In the genomic region with DNA sequence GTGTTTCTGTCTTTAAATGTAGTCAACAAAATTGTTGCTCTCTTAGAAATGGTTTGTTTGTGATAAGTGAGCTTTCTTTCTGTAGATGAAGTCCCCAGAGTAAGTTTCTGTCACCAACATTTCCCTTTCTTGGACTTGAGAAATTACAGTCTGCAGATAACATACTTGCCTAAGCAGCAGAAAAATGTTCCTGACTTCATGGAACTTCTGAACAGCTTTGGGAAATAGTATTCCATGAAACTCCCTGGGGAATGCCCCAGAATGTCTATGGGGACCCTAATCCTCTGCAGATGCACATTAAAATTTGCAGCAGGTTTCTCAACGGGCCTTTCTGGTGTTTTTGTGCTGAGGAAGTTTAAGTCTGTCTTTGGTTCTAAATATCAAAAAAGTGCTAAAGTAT, we compare ENCODE assay signal across 21 cellular contexts. TPM values are rescaled to one million over a fixed set of nuclear protein-coding genes. Genes with fewer than 3 reads are reported as not detected.
DNase-seq lines count a peak whose midpoint lies in the region; ATAC-seq, FAIRE-seq and TF ChIP-seq lines count a peak whose summit lies in the region.
"Had no signal": no experiment of that assay in that cellular context is flagged by ENCODE, and none has a peak within 500 bp of the region (broad histone marks: within the 10 kb centered on the region; RNA-seq: fewer than 3 reads in every experiment).

No MANE protein-coding gene starts in this region.

- TF ChIP-seq CTCF in liver (IDR thresholded peaks at IDR 0.05; ENCODE audit: low read depth, low read length, missing input control): no peak
- no peak for TF ChIP-seq CTCF in HepG2 (CRISPR knock-in tag; IDR thresholded peaks at IDR 0.05)
- TF ChIP-seq CTCF in K562 (IDR thresholded peaks at IDR 0.05 in 2 of 3, conservative IDR thresholded peaks at IDR 0.05 in 1 of 3; ENCODE audit: insufficient read depth in 2 of 3, low read depth in 1 of 3, low read length in 3 of 3): no peak
- no peak for TF ChIP-seq CTCF in hepatocyte (IDR thresholded peaks at IDR 0.05; ENCODE audit: poor library complexity)

- H3K4me1 ChIP-seq in liver (ENCODE audit: control insufficient read depth in 4 of 4, insufficient read depth in 4 of 4, low read length in 3 of 4) (no peaks in the 10 kb centered on the region), HepG2 (ENCODE audit: insufficient read depth, low read length) (peaks cover 3% of the 10 kb centered on the region; the same call in 1 of the 2 replicates), K562 (replicated peaks in 1 of 2; ENCODE audit: control insufficient read depth in 2 of 2, insufficient read depth in 2 of 2, low read length in 2 of 2) (no peaks in the 10 kb centered on the region), hepatocyte (ENCODE audit: insufficient read depth) (peaks cover 9% of the 10 kb centered on the region)
- H3K4me1 ChIP-seq: BLaER1 treated with 17β-estradiol and CSF1 and Interleukin-3, amounts not matched to agents 10 nM and 100 nM; HAP-1 had no signal

- TF ChIP-seq EP300 in HepG2 (IDR thresholded peaks at IDR 0.05; ENCODE audit: low read depth in 2 of 2, low read length in 2 of 2) (no peak), HepG2 (CRISPR knock-in tag; IDR thresholded peaks at IDR 0.05; ENCODE audit: borderline replicate concordance) (no peak), K562 (IDR thresholded peaks at IDR 0.05; ENCODE audit: low read length) (no peak)

- no peaks in the 10 kb centered on the region for H3K9me1 ChIP-seq in K562 (ENCODE audit: control insufficient read depth, insufficient read depth, low read length)

- H3K27ac ChIP-seq in liver (ENCODE audit: low read depth in 1 of 2, low read length in 2 of 2): no peak overlapping the region
- H3K27ac ChIP-seq in HepG2 (ENCODE audit: extremely low read length, insufficient read depth, low read length): no peak overlapping the region
- H3K27ac ChIP-seq in K562 (ENCODE audit: extremely low read depth, low read depth, low read length): no peak overlapping the region
- peak overlapping the region; percentile 39 for H3K27ac ChIP-seq in hepatocyte
- H3K27ac ChIP-seq: BLaER1 treated with 17β-estradiol and CSF1 and Interleukin-3, amounts not matched to agents 10 nM and 100 nM; HL-60 had no signal

- POLR2A ChIA-PET in HepG2 (lab: Yijun Ruan, JAX): no interaction called here
- POLR2A ChIA-PET in K562 (lab: Yijun Ruan, JAX): no interaction called here

- no peak overlapping the region for H3K9ac ChIP-seq in liver (ENCODE audit: low read depth in 1 of 2, low read length in 2 of 2)
- no peak overlapping the region for H3K9ac ChIP-seq in HepG2 (ENCODE audit: insufficient read depth, low read depth, low read length)
- no peak overlapping the region for H3K9ac ChIP-seq in K562 (ENCODE audit: insufficient read depth in 1 of 2, low read depth in 2 of 2, low read length in 2 of 2)
- H3K9ac ChIP-seq: BLaER1 treated with 17β-estradiol and CSF1 and Interleukin-3, amounts not matched to agents 10 nM and 100 nM had no signal

- no peak overlapping the region for H3K4me3 ChIP-seq in liver (ENCODE audit: low read depth in 1 of 3, low read length in 3 of 3)
- no peak overlapping the region for H3K4me3 ChIP-seq in HepG2 (replicated peaks in 1 of 3; ENCODE audit: insufficient read depth in 1 of 3, low read depth in 2 of 3, low read length in 3 of 3)
- no peak overlapping the region for H3K4me3 ChIP-seq in K562
- no peak overlapping the region for H3K4me3 ChIP-seq in hepatocyte
- H3K4me3 ChIP-seq: BLaER1 treated with 17β-estradiol and CSF1 and Interleukin-3, amounts not matched to agents 10 nM and 100 nM; HAP-1; MG63 had no signal

- no peak for DNase-seq in HepG2 (ENCODE audit: low spot score)
- DNase-seq in K562 (ENCODE audit: extremely low read depth in 1 of 4, low spot score in 3 of 4): no peak
- no peak for DNase-seq in hepatocyte (ENCODE audit: low spot score)
- DNase-seq in NK-92 treated with Interleukin-12 subunit alpha and Interleukin-12 subunit beta, amount 100 ng/mL, for 24 hours (lab: John Stamatoyannopoulos, UW): no peak
- no peak for DNase-seq in stimulated activated CD4-positive, alpha-beta T cell treated with anti-CD3 and anti-CD28 coated beads, Interleukin-2, amount 100 ng/mL, for 48 hours
- DNase-seq: CD8-positive, alpha-beta memory T cell; Kasumi-1; MG63; NCI-H1048; NCI-H1436; NCI-H2029; NCI-H345; NCI-H524 treated with DMSO at 0.1 percent for 48 hours; RPMI8226 had no signal

- CTCF ChIA-PET in HepG2 (lab: Yijun Ruan, JAX; ENCODE audit: low intra/inter-chr PET ratio, low total read pairs) (no interaction called here), K562 (lab: Yijun Ruan, JAX; ENCODE audit: low intra/inter-chr PET ratio) (no interaction called here)

- H2AFZ ChIP-seq in HepG2 (ENCODE audit: low read length): no peak overlapping the region
- peak overlapping the region; percentile 12; the same call in 1 of the 2 replicates for H2AFZ ChIP-seq in K562 (ENCODE audit: low read depth, low read length)
- H2AFZ ChIP-seq in hepatocyte: no peak overlapping the region

- H3K9me3 ChIP-seq in liver (ENCODE audit: control insufficient read depth in 4 of 4, low read length in 3 of 4): no peaks in the 10 kb centered on the region
- no peaks in the 10 kb centered on the region for H3K9me3 ChIP-seq in HepG2 (ENCODE audit: low read length)
- no peaks in the 10 kb centered on the region for H3K9me3 ChIP-seq in K562 (replicated peaks; ENCODE audit: control insufficient read depth, insufficient read depth, low read depth, low read length)
- no peaks in the 10 kb centered on the region for H3K9me3 ChIP-seq in hepatocyte (ENCODE audit: low read depth)
- H3K9me3 ChIP-seq: BLaER1 treated with 17β-estradiol and CSF1 and Interleukin-3, amounts not matched to agents 10 nM and 100 nM; HAP-1; MG63 had no signal

- H4K20me1 ChIP-seq in HepG2 (ENCODE audit: insufficient read depth, low read length) (no peaks in the 10 kb centered on the region), K562 (replicated peaks; ENCODE audit: control insufficient read depth, insufficient read depth, low read length) (no peaks in the 10 kb centered on the region), hepatocyte (ENCODE audit: insufficient read depth, poor library complexity, severe bottlenecking) (no peaks in the 10 kb centered on the region)
- H4K20me1 ChIP-seq: BLaER1 treated with 17β-estradiol and CSF1 and Interleukin-3, amounts not matched to agents 10 nM and 100 nM had no signal

- H3K36me3 ChIP-seq in liver (ENCODE audit: control insufficient read depth in 4 of 4, insufficient read depth in 3 of 4, low read depth in 1 of 4, low read length in 3 of 4): no peaks in the 10 kb centered on the region
- H3K36me3 ChIP-seq in HepG2 (replicated peaks in 1 of 2; ENCODE audit: control insufficient read depth in 1 of 2, insufficient read depth in 2 of 2, low read length in 2 of 2): no peaks in the 10 kb centered on the region
- H3K36me3 ChIP-seq in K562 (ENCODE audit: control insufficient read depth, insufficient read depth, low read length): no peaks in the 10 kb centered on the region
- H3K36me3 ChIP-seq in hepatocyte (replicated peaks; ENCODE audit: insufficient read depth, low read depth): no peaks in the 10 kb centered on the region
- H3K36me3 ChIP-seq: BLaER1 treated with 17β-estradiol and CSF1 and Interleukin-3, amounts not matched to agents 10 nM and 100 nM; HAP-1; MG63 had no signal

- H3K9me2 ChIP-seq in hepatocyte (replicated peaks; ENCODE audit: insufficient read depth): no peaks in the 10 kb centered on the region

- FAIRE-seq in HepG2 (lab: Jason Lieb, UNC): no peak
- FAIRE-seq in K562 (lab: Jason Lieb, UNC): no peak
- FAIRE-seq: D721Med had no signal

- H3K79me2 ChIP-seq in HepG2 (ENCODE audit: insufficient read depth, low read length): no peaks in the 10 kb centered on the region
- no peaks in the 10 kb centered on the region for H3K79me2 ChIP-seq in K562 (ENCODE audit: control insufficient read depth, insufficient read depth, low read length)
- H3K79me2 ChIP-seq in hepatocyte: no peaks in the 10 kb centered on the region

- H3K27me3 ChIP-seq in liver (ENCODE audit: control insufficient read depth in 4 of 4, insufficient read depth in 4 of 4, low read length in 3 of 4): peaks cover 0 to 2% (median 0%) of the 10 kb centered on the region in 4 donors
- no peaks in the 10 kb centered on the region for H3K27me3 ChIP-seq in HepG2 (ENCODE audit: control insufficient read depth in 1 of 2, insufficient read depth in 2 of 2, low read length in 2 of 2)
- H3K27me3 ChIP-seq in K562 (ENCODE audit: control insufficient read depth in 2 of 2, insufficient read depth in 2 of 2, low read length in 2 of 2): no peaks in the 10 kb centered on the region
- H3K27me3 ChIP-seq in hepatocyte: no peaks in the 10 kb centered on the region
- H3K27me3 ChIP-seq: BLaER1 treated with 17β-estradiol and CSF1 and Interleukin-3, amounts not matched to agents 10 nM and 100 nM; MG63 had no signal

- peak in 1 of 2 donors; percentile 20 for TF ChIP-seq RAD21 in liver (IDR thresholded peaks at IDR 0.05)
- no peak for TF ChIP-seq RAD21 in HepG2 (CRISPR knock-in tag; IDR thresholded peaks at IDR 0.05)
- TF ChIP-seq RAD21 in K562 (CRISPR knock-in tag; conservative IDR thresholded peaks at IDR 0.05 in 1 of 2, IDR thresholded peaks at IDR 0.05 in 1 of 2): no peak

- intact Hi-C loops in HepG2 (cut with micrococcal nuclease; ENCODE audit: unreplicated experiment) (no loop called here), K562 (cut with micrococcal nuclease) (no loop called here)

- TF ChIP-seq POLR2A in HepG2 (IDR thresholded peaks at IDR 0.05; ENCODE audit: insufficient read depth in 1 of 2, low read depth in 2 of 2, low read length in 2 of 2): no peak
- no peak for TF ChIP-seq POLR2A in K562 (conservative IDR thresholded peaks at IDR 0.05)

- ATAC-seq in HepG2 (no peak), K562 (no peak), GM21526 (IDR thresholded peaks at IDR 0.05; ENCODE audit: low FRiP score, unreplicated experiment) (no peak)

- BruUV-seq in HepG2 (replicated peaks; lab: Mats Ljungman, UMichigan) (no TSS peak), K562 (replicated peaks; lab: Mats Ljungman, UMichigan) (no TSS peak)

- no peak overlapping the region for H3K4me2 ChIP-seq in HepG2 (ENCODE audit: low read depth, low read length)
- H3K4me2 ChIP-seq in K562 (ENCODE audit: insufficient read depth, low read length): no peak overlapping the region
- H3K4me2 ChIP-seq in hepatocyte: no peak overlapping the region
- H3K4me2 ChIP-seq: BLaER1 treated with 17β-estradiol and CSF1 and Interleukin-3, amounts not matched to agents 10 nM and 100 nM had no signal

- 84% methylated on average over 1 of the region's 1 CpG for WGBS in liver
- 50% methylated on average over 1 of the region's 1 CpG for WGBS in HepG2 (ENCODE audit: low lambda C conversion rate)
- 0% methylated on average over 1 of the region's 1 CpG for WGBS in K562 (ENCODE audit: insufficient coverage, low coverage, missing lambda C conversion rate)
- WGBS in hepatocyte (ENCODE audit: low lambda C conversion rate, missing lambda C conversion rate): 58% methylated on average over 1 of the region's 1 CpG

- in situ Hi-C loops in HepG2 (cut with HindIII; ENCODE audit: extremely low pct_ligation_motif_present, low pct_unique_long_range_greater_than_20kb) (no loop called here), K562 (cut with MboI) (no loop called here)

RNA-seq across cellular contexts. Expression of a gene that starts 38.6 kb away (rescaled TPM):
- total RNA-seq in liver (10 to 100 TPM in 1 of 2 donors, under 1 TPM in 1; 0.08 to 11.0 TPM), HepG2 (2016; rRNA removed; fragmentation: Illumina TruSeq; extraction: Trizol) (8.4 and 10.6 TPM in 2 replicates), K562 (2014; rRNA removed) (9.9 and 10.7 TPM in 2 replicates), K562 (2014; rRNA removed; fragmentation: Illumina TruSeq; extraction: Trizol) (15.2 and 16.4 TPM in 2 replicates), K562 (2015; rRNA removed; fragmentation: Illumina TruSeq; extraction: Trizol) (15.0 and 15.2 TPM in 2 replicates), K562 (2021) (12.9 and 14.4 TPM in 2 replicates), hepatocyte (2.0 and 2.1 TPM in 2 replicates)
- polyA plus RNA-seq in liver (under 1 TPM; 0.07 to 0.29 TPM), HepG2 (2011; rRNA removed) (1.9 and 3.5 TPM in 2 replicates), K562 (2011; rRNA removed) (16.0 and 23.3 TPM in 2 replicates), K562 (2014; fragmentation: Illumina TruSeq; extraction: Trizol) (13.0 and 15.6 TPM in 2 replicates), K562 (2014; fragmentation: Nextera tagmentation; extraction: Ambion mirVana) (1 to 10 TPM; 2.7 to 4.8 TPM), K562 (2014; rRNA removed) (11.9 and 14.1 TPM in 2 replicates), hepatocyte (0.87 and 1.3 TPM in 2 replicates)
- 13.8 and 17.3 TPM in 2 replicates for total RNA-seq in HepG2 (2016; cell fraction: cytosol; rRNA removed; fragmentation: Illumina TruSeq; extraction: Trizol; ENCODE audit: low read depth)
- total RNA-seq in HepG2 (2016; cell fraction: insoluble cytoplasmic fraction; rRNA removed; fragmentation: Illumina TruSeq; extraction: Trizol): 7.6 and 9.5 TPM in 2 replicates
- 7.2 and 7.5 TPM in 2 replicates for total RNA-seq in HepG2 (2016; cell fraction: membrane; rRNA removed; fragmentation: Illumina TruSeq; extraction: Trizol)
- total RNA-seq in HepG2 (2016; cell fraction: nucleus; rRNA removed; fragmentation: Illumina TruSeq; extraction: Trizol): 7.6 and 8.8 TPM in 2 replicates
- 1.4 and 1.7 TPM in 2 replicates for polyA plus RNA-seq in HepG2 (2011; cell fraction: cytosol; rRNA removed)
- 2.1 and 2.3 TPM in 2 replicates for polyA plus RNA-seq in HepG2 (2011; cell fraction: nucleus; rRNA removed)
- polyA plus RNA-seq in HepG2 (2012): 1.1 and 2.2 TPM in 2 replicates
- 0.38 and 0.50 TPM in 2 replicates for polyA plus RNA-seq in HepG2 (2016; cell fraction: cytosol; fragmentation: Illumina TruSeq; extraction: Trizol; ENCODE audit: low read depth)
- polyA plus RNA-seq in HepG2 (2016; cell fraction: insoluble cytoplasmic fraction; fragmentation: Illumina TruSeq; extraction: Trizol; ENCODE audit: low read depth): 9.3 and 9.8 TPM in 2 replicates
- polyA plus RNA-seq in HepG2 (2016; cell fraction: membrane; fragmentation: Illumina TruSeq; extraction: Trizol; ENCODE audit: low read depth): 0.87 and 1.3 TPM in 2 replicates
- polyA plus RNA-seq in HepG2 (2016; cell fraction: nucleus; fragmentation: Illumina TruSeq; extraction: Trizol; ENCODE audit: insufficient read depth, low read depth): 7.0 and 7.3 TPM in 2 replicates
- polyA minus RNA-seq in HepG2 (2011; rRNA and poly(A)+ RNA removed; ENCODE audit: low replicate concordance): 2.4 and 9.0 TPM in 2 replicates
- polyA minus RNA-seq in HepG2 (2011; cell fraction: cytosol; rRNA and poly(A)+ RNA removed): 2.4 and 4.0 TPM in 2 replicates
- 7.8 and 9.9 TPM in 2 replicates for polyA minus RNA-seq in HepG2 (2011; cell fraction: nucleus; rRNA and poly(A)+ RNA removed)
- total RNA-seq in K562 (2011; cell fraction: chromatin; rRNA removed; ENCODE audit: low replicate concordance): 14.8 and 40.0 TPM in 2 replicates
- 10.2 and 14.1 TPM in 2 replicates for total RNA-seq in K562 (2011; cell fraction: nucleolus; rRNA removed)
- total RNA-seq in K562 (2011; cell fraction: nucleoplasm; rRNA removed): 21.0 and 27.3 TPM in 2 replicates
- 7.3 and 8.6 TPM in 2 replicates for polyA plus RNA-seq in K562 (2011; cell fraction: cytosol; rRNA removed)
- polyA plus RNA-seq in K562 (2011; cell fraction: nucleus; rRNA removed): 11.7 and 14.3 TPM in 2 replicates
- 7.9 and 12.0 TPM in 2 replicates for polyA plus RNA-seq in K562 (2012)
- 24.1 and 24.3 TPM in 2 replicates for polyA minus RNA-seq in K562 (2011; rRNA and poly(A)+ RNA removed)
- 8.6 and 10.1 TPM in 2 replicates for polyA minus RNA-seq in K562 (2011; cell fraction: cytosol; rRNA and poly(A)+ RNA removed)
- polyA minus RNA-seq in K562 (2011; cell fraction: nucleus; rRNA and poly(A)+ RNA removed): 14.8 and 20.2 TPM in 2 replicates
- polyA plus RNA-seq: IgD-negative memory B cell had no signal
